ENCODE assay signal across 1 cellular context in genomic region chr16:30956601-30957455, GRCh38.
TF ChIP-seq lines count a peak whose summit lies in the region.

No MANE protein-coding gene starts in this region.

TF ChIP-seq in HepG2, 621 proteins besides CTCF, POLR2A, EP300 and RAD21 (continued from another document and continues in another):
- no peak; the same call in 1 of the 2 replicates for TF ChIP-seq ZNF773 (CRISPR knock-in tag; IDR thresholded peaks at IDR 0.05; ENCODE audit: borderline replicate concordance)
- no peak for TF ChIP-seq ZNF672 (CRISPR knock-in tag; IDR thresholded peaks at IDR 0.05)
- peak; percentile 9; the same call in 1 of the 2 replicates for TF ChIP-seq ZNF20 (CRISPR knock-in tag; IDR thresholded peaks at IDR 0.05)
- TF ChIP-seq NFKBIZ (CRISPR knock-in tag; IDR thresholded peaks at IDR 0.05), result no peak
- TF ChIP-seq ZNF780A (CRISPR knock-in tag; IDR thresholded peaks at IDR 0.05), result no peak; the same call in 1 of the 2 replicates
- peak; percentile 44 for TF ChIP-seq DRAP1 (CRISPR knock-in tag; IDR thresholded peaks at IDR 0.05)
- TF ChIP-seq ZNF691 (CRISPR knock-in tag; IDR thresholded peaks at IDR 0.05; ENCODE audit: borderline replicate concordance, low read depth), result no peak
- no peak; the same call in 1 of the 2 replicates for TF ChIP-seq NFYB (CRISPR knock-in tag; IDR thresholded peaks at IDR 0.05)
- no peak for TF ChIP-seq GMEB1 (CRISPR knock-in tag; IDR thresholded peaks at IDR 0.05; ENCODE audit: borderline replicate concordance)
- TF ChIP-seq ZNF350 (CRISPR knock-in tag; IDR thresholded peaks at IDR 0.05; ENCODE audit: borderline replicate concordance, low read depth), result peak; percentile 67; the same call in 1 of the 2 replicates
- peak; percentile 66; the same call in 1 of the 2 replicates for TF ChIP-seq HNRNPL (IDR thresholded peaks at IDR 0.05; ENCODE audit: low read depth, low read length)
- TF ChIP-seq AGO1 (IDR thresholded peaks at IDR 0.05; ENCODE audit: low read depth, low read length, poor library complexity, severe bottlenecking), result peak; percentile 72
- TF ChIP-seq PLRG1 (conservative IDR thresholded peaks at IDR 0.05), result no peak
- no peak for TF ChIP-seq NONO (IDR thresholded peaks at IDR 0.05)
- no peak; the same call in 1 of the 2 replicates for TF ChIP-seq NONO (CRISPR knock-in tag; conservative IDR thresholded peaks at IDR 0.05)
- peak; percentile 94; the same call in 1 of the 2 replicates for TF ChIP-seq RCOR2 (CRISPR knock-in tag; IDR thresholded peaks at IDR 0.05)
- no peak; the same call in 1 of the 2 replicates for TF ChIP-seq NCOA2 (CRISPR knock-in tag; IDR thresholded peaks at IDR 0.05)
- no peak for TF ChIP-seq FOXA3 (CRISPR knock-in tag; IDR thresholded peaks at IDR 0.05)
- TF ChIP-seq ESRRA (CRISPR knock-in tag; IDR thresholded peaks at IDR 0.05; ENCODE audit: low read depth), result no peak
- no peak for TF ChIP-seq ZNF232 (CRISPR knock-in tag; IDR thresholded peaks at IDR 0.05; ENCODE audit: borderline replicate concordance)
- TF ChIP-seq ZFP91 (CRISPR knock-in tag; IDR thresholded peaks at IDR 0.05; ENCODE audit: borderline replicate concordance), result no peak; the same call in 1 of the 2 replicates
- TF ChIP-seq ZNF414 (CRISPR knock-in tag; IDR thresholded peaks at IDR 0.05), result no peak; the same call in 1 of the 2 replicates
- no peak for TF ChIP-seq SMARCC2 (IDR thresholded peaks at IDR 0.05)
- no peak for TF ChIP-seq IRX3 (CRISPR knock-in tag; IDR thresholded peaks at IDR 0.05; ENCODE audit: borderline replicate concordance, low read depth)
- peak; percentile 68; the same call in 1 of the 2 replicates for TF ChIP-seq ZNF224 (CRISPR knock-in tag; IDR thresholded peaks at IDR 0.05)
- 0 out of 2 replicates have a peak, but pooled peaks have one; percentile 25 for TF ChIP-seq ZBTB7B (CRISPR knock-in tag; IDR thresholded peaks at IDR 0.05)
- peak; percentile 89; the same call in 1 of the 2 replicates for TF ChIP-seq SSRP1 (CRISPR knock-in tag; IDR thresholded peaks at IDR 0.05)
- TF ChIP-seq HOMEZ (CRISPR knock-in tag; IDR thresholded peaks at IDR 0.05; ENCODE audit: low read depth), result no peak; the same call in 1 of the 2 replicates
- no peak; the same call in 1 of the 2 replicates for TF ChIP-seq HNF4A (CRISPR knock-in tag; IDR thresholded peaks at IDR 0.05)
- TF ChIP-seq ZNF740 (CRISPR knock-in tag; IDR thresholded peaks at IDR 0.05), result peak; percentile 53; the same call in 1 of the 2 replicates
- TF ChIP-seq ADNP (CRISPR knock-in tag; IDR thresholded peaks at IDR 0.05), result peak; percentile 98
- TF ChIP-seq CBFB (CRISPR knock-in tag; IDR thresholded peaks at IDR 0.05), result no peak
- TF ChIP-seq DMAP1 (CRISPR knock-in tag; IDR thresholded peaks at IDR 0.05), result no peak
- TF ChIP-seq BATF2 (CRISPR knock-in tag; IDR thresholded peaks at IDR 0.05), result no peak; the same call in 1 of the 2 replicates
- TF ChIP-seq ZNF354B (CRISPR knock-in tag; IDR thresholded peaks at IDR 0.05), result no peak
- no peak for TF ChIP-seq ZFAT (CRISPR knock-in tag; conservative IDR thresholded peaks at IDR 0.05)
- peak; percentile 99 for TF ChIP-seq ZNF263 (CRISPR knock-in tag; IDR thresholded peaks at IDR 0.05)
- no peak for TF ChIP-seq HNF4G (IDR thresholded peaks at IDR 0.05; ENCODE audit: borderline replicate concordance, low read depth, low read length)
- TF ChIP-seq HNF4G (CRISPR knock-in tag; IDR thresholded peaks at IDR 0.05; ENCODE audit: borderline replicate concordance, low read depth), result peak; percentile 33; the same call in 1 of the 2 replicates
- TF ChIP-seq ZBED4 (CRISPR knock-in tag; IDR thresholded peaks at IDR 0.05; ENCODE audit: borderline replicate concordance), result no peak; the same call in 1 of the 2 replicates
- TF ChIP-seq ZKSCAN1 (IDR thresholded peaks at IDR 0.05; ENCODE audit: low read length), result no peak
- no peak for TF ChIP-seq E2F1 (CRISPR knock-in tag; IDR thresholded peaks at IDR 0.05)
- TF ChIP-seq NAIF1 (CRISPR knock-in tag; IDR thresholded peaks at IDR 0.05; ENCODE audit: borderline replicate concordance), result no peak
- TF ChIP-seq ZNF17 (CRISPR knock-in tag; IDR thresholded peaks at IDR 0.05), result no peak
- TF ChIP-seq ZNF609 (CRISPR knock-in tag; IDR thresholded peaks at IDR 0.05; ENCODE audit: borderline replicate concordance), result 0 out of 2 replicates have a peak, but pooled peaks have one; percentile 16
- no peak for TF ChIP-seq CREM (IDR thresholded peaks at IDR 0.05)
- no peak for TF ChIP-seq CREM (CRISPR knock-in tag; IDR thresholded peaks at IDR 0.05)
